Comparison of ENCODE assay signal across 11 cellular contexts in the genomic region with DNA sequence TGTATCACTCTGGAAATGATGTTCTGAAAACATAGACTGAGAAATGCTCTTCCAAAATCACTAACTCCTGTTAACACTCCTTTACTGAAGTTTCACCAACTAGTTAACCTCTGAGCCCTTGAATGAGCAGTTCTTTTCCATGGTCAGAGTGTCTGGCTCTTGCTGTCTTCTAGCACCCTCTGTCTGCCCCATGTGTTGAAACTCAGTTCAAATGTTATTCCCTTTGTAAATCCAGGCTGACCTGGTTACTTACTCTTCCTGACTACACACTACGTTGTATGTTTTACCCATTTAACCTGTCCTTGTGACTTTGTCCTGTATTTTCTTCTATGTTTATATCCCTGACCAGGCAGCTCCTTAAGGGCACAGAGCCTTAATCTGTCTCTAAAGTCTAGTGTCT.
DNase-seq lines count a peak whose midpoint lies in the region; ATAC-seq and TF ChIP-seq lines count a peak whose summit lies in the region.
"Had no signal": no experiment of that assay in that cellular context is flagged by ENCODE, and none has a peak within 500 bp of the region (broad histone marks: within the 10 kb centered on the region; RNA-seq: fewer than 3 reads in every experiment).

No MANE protein-coding gene starts in this region.

- TF ChIP-seq CTCF in epithelial cell of esophagus (IDR thresholded peaks at IDR 0.05; ENCODE audit: insufficient read depth, low read depth, low read length, missing control alignments) (peak; percentile 58), osteocyte (IDR thresholded peaks at IDR 0.05) (peak; percentile 48)

- H3K27me3 Mint-ChIP-seq in osteocyte (ENCODE audit: unreplicated experiment): peaks cover 6% of the 10 kb centered on the region
- H3K27me3 Mint-ChIP-seq: naive B cell had no signal

- H3K27ac Mint-ChIP-seq in osteocyte (ENCODE audit: unreplicated experiment): no peak overlapping the region
- H3K27ac Mint-ChIP-seq: naive B cell had no signal

- H3K36me3 Mint-ChIP-seq in osteocyte (ENCODE audit: unreplicated experiment): no peaks in the 10 kb centered on the region
- H3K36me3 Mint-ChIP-seq: naive B cell had no signal

- H3K4me1 Mint-ChIP-seq in osteocyte (ENCODE audit: unreplicated experiment): no peaks in the 10 kb centered on the region
- H3K4me1 Mint-ChIP-seq: naive B cell had no signal

- no peak for ATAC-seq in HG02588 (IDR thresholded peaks at IDR 0.05; ENCODE audit: unreplicated experiment)
- ATAC-seq: activated T-cell treated with anti-CD3 and anti-CD28 coated beads, Interleukin-2, amount 50 U/mL, for 4 hours had no signal

- no peak overlapping the region for H3K4me3 ChIP-seq in epithelial cell of esophagus (ENCODE audit: low read length)

- DNase-seq in HPDE6-E6E7 (ENCODE audit: extremely low spot score) (peak; percentile 13), OCI-M2 (lab: John Stamatoyannopoulos, UW; ENCODE audit: unreplicated experiment) (peak; percentile 71), epithelial cell of esophagus (ENCODE audit: low read depth) (peak; percentile 64), osteocyte (ENCODE audit: extremely low spot score, unreplicated experiment) (no peak), NCI-H1048 (lab: John Stamatoyannopoulos, UW) (no peak), AML-193 (lab: John Stamatoyannopoulos, UW) (no peak)
- no peak for DNase-seq in activated T-cell treated with anti-CD3 and anti-CD28 coated beads, Interleukin-2, amount 50 U/mL, for 48 hours
- DNase-seq: activated T-cell treated with anti-CD3 and anti-CD28 coated beads, Interleukin-2, amount 50 U/mL, for 4 hours; naive B cell; SIG-M5 had no signal

- H3K9me3 Mint-ChIP-seq in osteocyte (ENCODE audit: unreplicated experiment): no peaks in the 10 kb centered on the region

- no peak overlapping the region for H3K4me3 Mint-ChIP-seq in osteocyte (ENCODE audit: unreplicated experiment)
- H3K4me3 Mint-ChIP-seq: activated T-cell treated with anti-CD3 and anti-CD28 coated beads, Interleukin-2, amount 50 U/mL, for 4 hours; naive B cell had no signal

Comparison
In these comparisons a context has a peak if more than half of its experiments do, and no peak if none do; other contexts are left out.
1. DNase-seq: peak in HPDE6-E6E7 (single experiment), OCI-M2 (single experiment) and epithelial cell of esophagus (single experiment); none in osteocyte (single experiment), NCI-H1048 (single experiment), AML-193 (0 of 2) and activated T-cell treated with anti-CD3 and anti-CD28 coated beads, Interleukin-2, amount 50 U/mL, for 48 hours (0 of 2).